6 cellular contexts compared by ENCODE assay signal in the genomic region with DNA sequence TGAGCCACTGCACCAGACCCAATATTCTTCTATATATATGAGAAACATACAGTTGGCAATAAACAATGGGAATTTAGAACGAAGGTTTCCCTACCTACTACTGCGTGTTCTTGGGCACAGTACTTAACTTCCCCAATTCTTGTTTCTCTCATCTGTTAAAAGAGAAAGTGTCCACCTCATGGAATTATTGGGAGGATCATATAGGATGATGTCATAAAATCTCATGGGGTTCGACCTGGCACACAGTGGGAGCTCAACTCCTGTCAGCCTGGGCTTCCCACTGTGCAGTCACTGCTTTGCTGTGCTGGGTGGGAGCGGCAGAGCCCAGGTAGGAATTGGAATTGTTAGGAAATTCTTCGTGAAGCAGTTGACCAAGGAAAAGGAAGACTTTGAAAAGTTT.
"Had no signal": no experiment of that assay in that cellular context is flagged by ENCODE, and none has a peak within 500 bp of the region (broad histone marks: within the 10 kb centered on the region; RNA-seq: fewer than 3 reads in every experiment).

No MANE protein-coding gene starts in this region.

- H3K9ac ChIP-seq: KMS-11 had no signal

- H3K27ac ChIP-seq: HL-60, KMS-11 had no signal

- FAIRE-seq: K562 had no signal

- H3K4me2 ChIP-seq: KMS-11 had no signal

- DNase-seq: IMR-90, KBM-7, KG1 had no signal

- H3K4me3 ChIP-seq: K562 had no signal

- ATAC-seq: K562 had no signal
